Comparison of ENCODE assay signal across 8 cellular contexts in genomic region chr16:28984619-28985135, GRCh38. TPM values are rescaled to one million over a fixed set of nuclear protein-coding genes. Genes with fewer than 3 reads are reported as not detected.
DNase-seq lines count a peak whose midpoint lies in the region; ATAC-seq, FAIRE-seq and TF ChIP-seq lines count a peak whose summit lies in the region.

Gene LAT (plus strand): TSS chr16:28985052. CDS start chr16:28985418, 366 bp downstream.

- ATAC-seq in sciatic nerve, result peak; percentile 33
- no peak for ATAC-seq in HG02970 (IDR thresholded peaks at IDR 0.05; ENCODE audit: low FRiP score, unreplicated experiment)

- DNase-seq in GM12891 (ENCODE audit: insufficient read length, low spot score) (no peak), RKO (ENCODE audit: low spot score) (peak; percentile 24), sciatic nerve (ENCODE audit: low spot score) (no peak), amniotic stem cell (lab: John Stamatoyannopoulos, UW) (no peak), NCI-H187 treated with DMSO at 0.1 percent for 48 hours (lab: John Stamatoyannopoulos, UW) (no peak), DMS53 treated with DMSO at 0.1 percent for 48 hours (lab: John Stamatoyannopoulos, UW; ENCODE audit: unreplicated experiment) (no peak)
- peak; percentile 92 for DNase-seq in activated effector memory CD4-positive, alpha-beta T cell treated with anti-CD3 and anti-CD28 coated beads, Interleukin-2, amount 50 U/mL, for 16 hours

- TF ChIP-seq POLR2A in GM12891 (IDR thresholded peaks at IDR 0.05; ENCODE audit: low read depth, low read length), result no peak

- intact Hi-C loops in sciatic nerve (cut with DNase I), result no loop called here

- FAIRE-seq in GM12891 (lab: Jason Lieb, UNC), result peak; percentile 57

TF ChIP-seq in GM12891, 5 proteins besides CTCF, POLR2A, EP300 and RAD21:
- TF ChIP-seq TAF1 (IDR thresholded peaks at IDR 0.05; ENCODE audit: low read depth, low read length) (no peak), POLR2AphosphoS5 (IDR thresholded peaks at IDR 0.05; ENCODE audit: low read depth, low read length) (no peak), SPI1 (IDR thresholded peaks at IDR 0.05; ENCODE audit: low read depth, low read length) (no peak), POU2F2 (IDR thresholded peaks at IDR 0.05; ENCODE audit: low read depth, low read length) (no peak), PAX5 (IDR thresholded peaks at IDR 0.05; ENCODE audit: insufficient read depth, low read length, severe bottlenecking) (no peak)
TF ChIP-seq in GM12891: peak in this region for 0.

RNA-seq across cellular contexts. Expression of gene LAT, which starts in this region (rescaled TPM):
- 3.6 TPM for polyA plus RNA-seq in GM12891 (2012; ENCODE audit: low read depth, missing spikeins)
- total RNA-seq in sciatic nerve, result 5.8 TPM

Comparison
In these comparisons a context has a peak if more than half of its experiments do, and no peak if none do; other contexts are left out.
1. DNase-seq: peak in RKO (single experiment) and activated effector memory CD4-positive, alpha-beta T cell treated with anti-CD3 and anti-CD28 coated beads, Interleukin-2, amount 50 U/mL, for 16 hours (single experiment); none in GM12891 (single experiment), sciatic nerve (single experiment), amniotic stem cell (single experiment), NCI-H187 treated with DMSO at 0.1 percent for 48 hours (single experiment) and DMS53 treated with DMSO at 0.1 percent for 48 hours (single experiment).